Comparison of ENCODE assay signal across 8 cellular contexts in genomic region chr19:27746691-27747380, GRCh38.
DNase-seq lines count a peak whose midpoint lies in the region; ATAC-seq, FAIRE-seq and TF ChIP-seq lines count a peak whose summit lies in the region.

No MANE protein-coding gene starts in this region.

- H3K27me3 ChIP-seq in PC-3 (ENCODE audit: low read length): no peaks in the 10 kb centered on the region
- no peaks in the 10 kb centered on the region for H3K27me3 ChIP-seq in foreskin keratinocyte

- FAIRE-seq in GM12892 (lab: Jason Lieb, UNC): no peak

- no peak overlapping the region for H3K4me3 ChIP-seq in PC-3 (ENCODE audit: low read length)

- H4K20me1 ChIP-seq in PC-3 (ENCODE audit: low read length): no peaks in the 10 kb centered on the region

- DNase-seq in DMS114 treated with DMSO at 0.1 percent for 48 hours (lab: John Stamatoyannopoulos, UW; ENCODE audit: unreplicated experiment): peak; percentile 16
- DNase-seq in PC-3: peak; percentile 12
- peak in 1 of 2 donors; percentile 20 for DNase-seq in foreskin keratinocyte
- DNase-seq in neural crest cell (ENCODE audit: low read depth, low spot score): peak; percentile 5
- no peak for DNase-seq in GM12892 (ENCODE audit: insufficient read length)
- no peak for DNase-seq in AML-193 (lab: John Stamatoyannopoulos, UW)

- no peaks in the 10 kb centered on the region for H3K79me2 ChIP-seq in PC-3 (ENCODE audit: low read length)

- BruUV-seq in PC-3 (replicated peaks; lab: Mats Ljungman, UMichigan): no TSS peak

- peaks cover 16% of the 10 kb centered on the region for H3K9me3 Mint-ChIP-seq in neural crest cell

- POLR2A ChIA-PET in PC-3 (lab: Charles Lee; ENCODE audit: unreplicated experiment): no interaction called here

- peaks cover 21% of the 10 kb centered on the region for H3K36me3 Mint-ChIP-seq in neural crest cell (ENCODE audit: low read depth)

- no peaks in the 10 kb centered on the region for H3F3A ChIP-seq in PC-3 (ENCODE audit: low read length, unreplicated experiment)

- H3K4me1 Mint-ChIP-seq in neural crest cell: no peaks in the 10 kb centered on the region

- H3K9me3 ChIP-seq in PC-3 (ENCODE audit: low read length): no peaks in the 10 kb centered on the region

- H3K27ac Mint-ChIP-seq in neural crest cell (ENCODE audit: unreplicated experiment): no peak overlapping the region

- no peak overlapping the region for H3K9ac ChIP-seq in PC-3 (ENCODE audit: low read length)

- no peak overlapping the region for H3K27ac ChIP-seq in PC-3 (ENCODE audit: low read length)
- no peak overlapping the region for H3K27ac ChIP-seq in foreskin keratinocyte

- ATAC-seq in PC-3 (peak; percentile 82), foreskin keratinocyte (peak; percentile 68), HG02885 (IDR thresholded peaks at IDR 0.05; ENCODE audit: poor library complexity, unreplicated experiment) (no peak), HG03196 (IDR thresholded peaks at IDR 0.05; ENCODE audit: unreplicated experiment) (no peak)

- CTCF ChIA-PET in PC-3 (lab: Charles Lee): no interaction called here

- no peak overlapping the region for H2AFZ ChIP-seq in PC-3 (ENCODE audit: low read length)

- H3K4me2 ChIP-seq in PC-3 (ENCODE audit: low read length): no peak overlapping the region

- no peak for TF ChIP-seq POLR2A in GM12892 (IDR thresholded peaks at IDR 0.05; ENCODE audit: low read depth, low read length)

- no peaks in the 10 kb centered on the region for H3K36me3 ChIP-seq in PC-3 (ENCODE audit: low read depth, low read length)

- H3K9me2 ChIP-seq in PC-3 (replicated peaks; ENCODE audit: low read length): no peaks in the 10 kb centered on the region

- H3K4me3 Mint-ChIP-seq in neural crest cell: no peak overlapping the region

- no peaks in the 10 kb centered on the region for H3K27me3 Mint-ChIP-seq in neural crest cell (ENCODE audit: low read depth)

- H3K4me1 ChIP-seq in PC-3 (ENCODE audit: insufficient read depth, low read length) (no peaks in the 10 kb centered on the region), foreskin keratinocyte (no peaks in the 10 kb centered on the region)

- intact Hi-C loops in PC-3 (cut with micrococcal nuclease): no loop called here

- 0 out of 2 replicates have a peak, but pooled peaks have one; percentile 19 for TF ChIP-seq CTCF in PC-3 (conservative IDR thresholded peaks at IDR 0.05; ENCODE audit: low read depth, low read length)
- peak; percentile 36 for TF ChIP-seq CTCF in foreskin keratinocyte (conservative IDR thresholded peaks at IDR 0.05)
- peak; percentile 32 for TF ChIP-seq CTCF in neural crest cell (conservative IDR thresholded peaks at IDR 0.05)

Comparison
In these comparisons a context has a peak if more than half of its experiments do, and no peak if none do; other contexts are left out.
1. DNase-seq: peak in DMS114 treated with DMSO at 0.1 percent for 48 hours (single experiment), PC-3 (single experiment) and neural crest cell (single experiment); none in GM12892 (single experiment) and AML-193 (0 of 2).
2. ATAC-seq: peak in PC-3 (single experiment) and foreskin keratinocyte (single experiment); none in HG02885 (single experiment) and HG03196 (single experiment).
3. Peak in every context shown above with its lines, with median percentiles within 50 percentile points of each other: CTCF ChIP-seq.